12 cellular contexts compared by ENCODE assay signal in the genomic region with DNA sequence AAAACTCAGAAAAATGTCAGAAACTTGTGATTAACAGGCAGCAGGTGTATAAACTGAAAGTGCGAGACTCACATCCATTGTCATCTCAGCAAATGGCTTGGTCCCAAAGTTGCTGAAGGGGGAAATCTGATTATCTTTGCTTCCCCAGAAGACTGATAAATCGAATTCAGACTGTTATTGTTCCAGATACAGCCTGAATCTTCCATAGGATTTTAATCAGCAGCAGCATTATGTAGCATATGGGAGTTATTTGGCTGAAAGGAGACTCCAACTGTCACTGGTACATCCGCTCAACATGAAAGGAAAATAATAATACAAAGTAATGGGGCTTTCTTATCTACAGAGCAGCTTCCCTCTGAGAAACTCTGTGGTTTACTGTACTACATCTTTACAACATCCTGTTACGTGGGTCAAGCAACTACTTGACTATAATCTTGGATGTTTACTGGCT.
A peak's percentile ranks its signal among the peaks of the same experiment; 100 is the strongest.
DNase-seq lines count a peak whose midpoint lies in the region; ATAC-seq, FAIRE-seq and TF ChIP-seq lines count a peak whose summit lies in the region.
"Had no signal": no experiment of that assay in that cellular context is flagged by ENCODE, and none has a peak within 500 bp of the region (broad histone marks: within the 10 kb centered on the region; RNA-seq: fewer than 3 reads in every experiment).

No MANE protein-coding gene starts in this region.

- H3K9ac ChIP-seq in Loucy (ENCODE audit: low read depth, low read length, poor library complexity, severe bottlenecking) (peak overlapping the region; percentile 83), astrocyte (ENCODE audit: low read length) (peak overlapping the region; percentile 46)

- no peak overlapping the region for H3K4me3 Mint-ChIP-seq in astrocyte (ENCODE audit: unreplicated experiment)

- no peak for FAIRE-seq in astrocyte (lab: Jason Lieb, UNC)
- FAIRE-seq in urothelium cell line (lab: Jason Lieb, UNC) = no peak
- FAIRE-seq: endometrium had no signal

- H3F3A ChIP-seq in Loucy (ENCODE audit: low read depth) = peaks cover 18% of the 10 kb centered on the region

- no peaks in the 10 kb centered on the region for H3K27me3 Mint-ChIP-seq in astrocyte (ENCODE audit: low read depth, unreplicated experiment)

- DNase-seq in astrocyte (ENCODE audit: low read depth) (peak; percentile 75), osteoblast (ENCODE audit: insufficient read length, low spot score, missing footprints) (no peak), cortex of kidney (lab: John Stamatoyannopoulos, UW) (no peak), urothelium cell line (ENCODE audit: low spot score) (no peak), NCI-H345 treated with DMSO at 0.1 percent for 48 hours (lab: John Stamatoyannopoulos, UW; ENCODE audit: unreplicated experiment) (no peak)
- DNase-seq: mucosa of descending colon, NCI-H1436, right cardiac atrium had no signal

- H3K4me2 ChIP-seq in Loucy (ENCODE audit: low read depth, low read length, poor library complexity, severe bottlenecking) (peak overlapping the region; percentile 80), astrocyte (ENCODE audit: low read length) (peak overlapping the region; percentile 39), osteoblast (ENCODE audit: insufficient read depth, low read length) (peak overlapping the region; percentile 7)

- H3K27me3 ChIP-seq in Loucy (ENCODE audit: insufficient read depth, low read length, poor library complexity, severe bottlenecking) (no peaks in the 10 kb centered on the region), astrocyte (ENCODE audit: insufficient read depth, low read length) (no peaks in the 10 kb centered on the region), osteoblast (ENCODE audit: insufficient read depth, low read length) (no peaks in the 10 kb centered on the region)

- H3K9me3 ChIP-seq in Loucy (ENCODE audit: insufficient read depth, low read depth, low read length) = peaks cover 30% of the 10 kb centered on the region
- H3K9me3 ChIP-seq in astrocyte (ENCODE audit: insufficient read depth, low read depth, low read length) = peaks cover under 1% of the 10 kb centered on the region
- no peaks in the 10 kb centered on the region for H3K9me3 ChIP-seq in osteoblast (ENCODE audit: low read depth, low read length)

- H4K20me1 ChIP-seq in Loucy (ENCODE audit: insufficient read depth, low read length, poor library complexity, severe bottlenecking) (no peaks in the 10 kb centered on the region), astrocyte (ENCODE audit: insufficient read depth, low read length) (no peaks in the 10 kb centered on the region), osteoblast (ENCODE audit: insufficient read depth, low read length) (no peaks in the 10 kb centered on the region)

- H2AFZ ChIP-seq in Loucy (ENCODE audit: low read length) (no peak overlapping the region), astrocyte (ENCODE audit: low read depth, low read length) (peak overlapping the region; percentile 7), osteoblast (ENCODE audit: low read length) (peak overlapping the region; percentile 9)

- peaks cover 7% of the 10 kb centered on the region for H3K9me3 Mint-ChIP-seq in astrocyte (ENCODE audit: unreplicated experiment)

- no peaks in the 10 kb centered on the region for H3K36me3 ChIP-seq in Loucy (ENCODE audit: insufficient read depth, low read length)
- no peaks in the 10 kb centered on the region for H3K36me3 ChIP-seq in astrocyte (ENCODE audit: insufficient read depth, low read length)
- peaks cover 18% of the 10 kb centered on the region for H3K36me3 ChIP-seq in osteoblast (ENCODE audit: insufficient read depth, low read length)

- H3K36me3 Mint-ChIP-seq in astrocyte (ENCODE audit: low read depth, unreplicated experiment) = peaks cover 1% of the 10 kb centered on the region

- peak overlapping the region; percentile 80 for H3K27ac ChIP-seq in astrocyte (ENCODE audit: low read depth, low read length)
- peak overlapping the region; percentile 84 for H3K27ac ChIP-seq in osteoblast (ENCODE audit: low read depth, low read length)

- H3K9me2 ChIP-seq in Loucy (replicated peaks; ENCODE audit: low read depth, low read length) = no peaks in the 10 kb centered on the region

- no peaks in the 10 kb centered on the region for H3K79me2 ChIP-seq in Loucy (ENCODE audit: insufficient read depth, low read length)
- no peaks in the 10 kb centered on the region for H3K79me2 ChIP-seq in astrocyte (ENCODE audit: insufficient read depth, low read length)
- peaks cover 51% of the 10 kb centered on the region for H3K79me2 ChIP-seq in osteoblast (ENCODE audit: insufficient read depth, low read length)

- ATAC-seq in GM19351 (IDR thresholded peaks at IDR 0.05; ENCODE audit: unreplicated experiment) (peak; percentile 54), GM21619 (IDR thresholded peaks at IDR 0.05; ENCODE audit: unreplicated experiment) (no peak)
- ATAC-seq: mucosa of descending colon, right cardiac atrium had no signal

- peak overlapping the region; percentile 95 for H3K27ac Mint-ChIP-seq in astrocyte (ENCODE audit: unreplicated experiment)

- H3K4me3 ChIP-seq in Loucy (ENCODE audit: low read length, poor library complexity, severe bottlenecking) (peak overlapping the region; percentile 66), astrocyte (ENCODE audit: insufficient read depth, low read depth, low read length) (no peak overlapping the region), osteoblast (ENCODE audit: insufficient read depth, low read length) (no peak overlapping the region)
- H3K4me3 ChIP-seq: mucosa of descending colon had no signal

- peaks cover 57% of the 10 kb centered on the region for H3K4me1 Mint-ChIP-seq in astrocyte (ENCODE audit: low read depth, unreplicated experiment)

- no peak for TF ChIP-seq CTCF in Loucy (conservative IDR thresholded peaks at IDR 0.05; ENCODE audit: low read length)
- TF ChIP-seq CTCF in astrocyte (IDR thresholded peaks at IDR 0.05; ENCODE audit: insufficient read depth, low read depth, low read length) = no peak
- TF ChIP-seq CTCF in osteoblast (IDR thresholded peaks at IDR 0.05; ENCODE audit: extremely low read depth, low read depth, low read length) = no peak

- peaks cover 57% of the 10 kb centered on the region for H3K4me1 ChIP-seq in Loucy (ENCODE audit: insufficient read depth, low read length, poor library complexity, severe bottlenecking)
- peaks cover 44% of the 10 kb centered on the region for H3K4me1 ChIP-seq in astrocyte (ENCODE audit: insufficient read depth, low read length)
- H3K4me1 ChIP-seq in osteoblast (ENCODE audit: insufficient read depth, low read length) = peaks cover 62% of the 10 kb centered on the region

Comparison
In these comparisons a context has a peak if more than half of its experiments do, and no peak if none do; other contexts are left out.
1. H3K4me2 ChIP-seq: peak in every context shown above with its lines; median percentile 80 in Loucy; 39 in astrocyte; 7 in osteoblast.